9 cellular contexts compared by ENCODE assay signal in genomic region chr6:37679539-37680476, GRCh38. TPM values are rescaled to one million over a fixed set of nuclear protein-coding genes. Genes with fewer than 3 reads are reported as not detected.
A peak's percentile ranks its signal among the peaks of the same experiment; 100 is the strongest.
DNase-seq lines count a peak whose midpoint lies in the region; ATAC-seq and TF ChIP-seq lines count a peak whose summit lies in the region.
"Had no signal": no experiment of that assay in that cellular context is flagged by ENCODE, and none has a peak within 500 bp of the region (broad histone marks: within the 10 kb centered on the region; RNA-seq: fewer than 3 reads in every experiment).

No MANE protein-coding gene starts in this region.

- peaks cover 0 to 3% (median 0%) of the 10 kb centered on the region in 5 experiments for H3K9me3 Mint-ChIP-seq in brain

- no peaks in the 10 kb centered on the region for H3K36me3 Mint-ChIP-seq in brain

- peaks cover 71% of the 10 kb centered on the region for H3K4me1 Mint-ChIP-seq in brain

- H3K27ac Mint-ChIP-seq in brain: peak overlapping the region; percentile 67 to 83 (median 76)

- peak; percentile 52 for ATAC-seq in GM19324 (IDR thresholded peaks at IDR 0.05; ENCODE audit: low FRiP score, unreplicated experiment)
- ATAC-seq in HG03108 (IDR thresholded peaks at IDR 0.05; ENCODE audit: unreplicated experiment): peak; percentile 83

- H3K4me3 Mint-ChIP-seq in brain: peak overlapping the region in 1 of 5 experiments; percentile 30

- no peak for TF ChIP-seq CTCF in brain (conservative IDR thresholded peaks at IDR 0.05)

- peaks cover 5% of the 10 kb centered on the region for H3K27me3 Mint-ChIP-seq in brain

- in situ Hi-C loops in Caki2 (cut with HindIII; ENCODE audit: low pct_unique_long_range_greater_than_20kb, low sequenced_read_pairs): no loop called here

- peak; percentile 88 for DNase-seq in Caki2 (ENCODE audit: low read depth)
- no peak for DNase-seq in activated CD4-positive, alpha-beta T cell treated with anti-CD3 and anti-CD28 coated beads for 48 hours
- DNase-seq in activated CD4-positive, CD25-positive, alpha-beta regulatory T cell (lab: John Stamatoyannopoulos, UW): no peak
- DNase-seq in NCI-H345 treated with DMSO at 0.1 percent for 48 hours (lab: John Stamatoyannopoulos, UW; ENCODE audit: unreplicated experiment): no peak
- no peak for DNase-seq in activated naive CD4-positive, alpha-beta T cell treated with anti-CD3 and anti-CD28 coated beads, Interleukin-2, amount 50 U/mL, for 16 hours
- DNase-seq: NCI-H774 had no signal

RNA-seq across cellular contexts. Expression of gene MDGA1, which starts 17.9 kb away (rescaled TPM):
- 28.2 and 31.0 TPM in 2 replicates for total RNA-seq in Caki2 (2014; rRNA removed; shearing (Covaris generic); ENCODE audit: low replicate concordance)
- 42.2 TPM for polyA plus RNA-seq in brain (ENCODE audit: insufficient read depth, low read depth, low replicate concordance)
